11 cellular contexts compared by ENCODE assay signal in genomic region chr5:39055027-39055759, GRCh38.
"Had no signal": no experiment of that assay in that cellular context is flagged by ENCODE, and none has a peak within 500 bp of the region (broad histone marks: within the 10 kb centered on the region; RNA-seq: fewer than 3 reads in every experiment).

No MANE protein-coding gene starts in this region.

- H3K9ac ChIP-seq: neural progenitor cell had no signal

- H3K4me2 ChIP-seq: neural progenitor cell had no signal

- H3K27me3 ChIP-seq: neural progenitor cell, pancreas had no signal

- H3K4me1 ChIP-seq: neural progenitor cell had no signal

- H2AFZ ChIP-seq: neural progenitor cell had no signal

- ATAC-seq: left cardiac atrium had no signal

- DNase-seq: activated CD4-positive, alpha-beta T cell treated with anti-CD3 and anti-CD28 coated beads for 48 hours; activated CD8-positive, alpha-beta memory T cell treated with anti-CD3 and anti-CD28 coated beads for 24 hours; activated naive CD4-positive, alpha-beta T cell treated with anti-CD3 and anti-CD28 coated beads, Interleukin-2, amount 50 U/mL, for 16 hours; left cardiac atrium; mesenchymal stem cell; pancreas; stimulated activated CD4-positive, alpha-beta T cell treated with anti-CD3 and anti-CD28 coated beads, Interleukin-4, amount 100 ng/mL, for 4 hours; SW 1271 had no signal

- H3K4me3 Mint-ChIP-seq: neural progenitor cell had no signal

- H3K27ac Mint-ChIP-seq: activated T-helper 2 cell treated with anti-CD3 and anti-CD28 coated beads, Interferon-gamma antibody, Interleukin-2, Interleukin-4, amounts not matched to agents 10 μg/mL and 5 μg/mL and 100 μg/mL, durations not matched to agents 14 hours and 24 hours and 36 hours; neural progenitor cell had no signal

- H3K36me3 ChIP-seq: neural progenitor cell, pancreas had no signal

- H3K4me1 Mint-ChIP-seq: neural progenitor cell had no signal

- H3K4me3 ChIP-seq: neural progenitor cell, pancreas, skin epidermis had no signal

- H3K9me3 Mint-ChIP-seq: activated T-helper 2 cell treated with anti-CD3 and anti-CD28 coated beads, Interferon-gamma antibody, Interleukin-2, Interleukin-4, amounts not matched to agents 10 μg/mL and 5 μg/mL and 100 μg/mL, durations not matched to agents 14 hours and 24 hours and 36 hours; neural progenitor cell had no signal

- H3K9me3 ChIP-seq: pancreas had no signal

- H3K27ac ChIP-seq: neural progenitor cell, pancreas had no signal
